In genomic region chr4:30722916-30723270, GRCh38 we compare ENCODE assay signal across 11 cellular contexts. TPM values are rescaled to one million over a fixed set of nuclear protein-coding genes. Genes with fewer than 3 reads are reported as not detected.
A peak's percentile ranks its signal among the peaks of the same experiment; 100 is the strongest.
DNase-seq lines count a peak whose midpoint lies in the region; ATAC-seq and TF ChIP-seq lines count a peak whose summit lies in the region.
"Had no signal": no experiment of that assay in that cellular context is flagged by ENCODE, and none has a peak within 500 bp of the region (broad histone marks: within the 10 kb centered on the region; RNA-seq: fewer than 3 reads in every experiment).

No MANE protein-coding gene starts in this region.

- no peak overlapping the region for H2AFZ ChIP-seq in MM.1S (ENCODE audit: low read length)

- no peak for TF ChIP-seq CTCF in brain (conservative IDR thresholded peaks at IDR 0.05)
- no peak for TF ChIP-seq CTCF in sigmoid colon (IDR thresholded peaks at IDR 0.05)
- TF ChIP-seq CTCF in MM.1S (IDR thresholded peaks at IDR 0.05; ENCODE audit: low read length), result no peak

- TF ChIP-seq EP300 in sigmoid colon (IDR thresholded peaks at IDR 0.05), result no peak

- no peaks in the 10 kb centered on the region for H3F3A ChIP-seq in MM.1S (ENCODE audit: insufficient read depth, low read length)

- H3K9ac ChIP-seq in iPS-15b (ENCODE audit: low read depth, low read length) (no peak overlapping the region), MM.1S (ENCODE audit: low read length) (no peak overlapping the region)

- H3K36me3 ChIP-seq in H7 (replicated peaks; ENCODE audit: control insufficient read depth, insufficient read depth, low read length) (no peaks in the 10 kb centered on the region), iPS-15b (ENCODE audit: control insufficient read depth, insufficient read depth, low read length) (no peaks in the 10 kb centered on the region), sigmoid colon (no peaks in the 10 kb centered on the region), MM.1S (replicated peaks; ENCODE audit: insufficient read depth, low read length) (no peaks in the 10 kb centered on the region)

- no peaks in the 10 kb centered on the region for H3K9me2 ChIP-seq in MM.1S (replicated peaks; ENCODE audit: insufficient read depth, low read length)

- H3K27me3 Mint-ChIP-seq in brain, result peaks cover 28% of the 10 kb centered on the region
- peaks cover 41% of the 10 kb centered on the region for H3K27me3 Mint-ChIP-seq in stimulated activated memory B cell treated with anti-CD40 and anti-IgM and Interleukin-4, amounts not matched to agents 10 μg/mL and 1 μg/mL and 100 μg/mL, for 72 hours

- peaks cover 0 to 3% (median 0%) of the 10 kb centered on the region in 5 experiments for H3K9me3 Mint-ChIP-seq in brain
- H3K9me3 Mint-ChIP-seq in stimulated activated memory B cell treated with anti-CD40 and anti-IgM and Interleukin-4, amounts not matched to agents 10 μg/mL and 1 μg/mL and 100 μg/mL, for 72 hours, result no peaks in the 10 kb centered on the region

- H3K4me2 ChIP-seq in MM.1S (ENCODE audit: low read depth, low read length), result no peak overlapping the region

- H3K79me2 ChIP-seq in MM.1S (ENCODE audit: low read length), result no peaks in the 10 kb centered on the region

- ATAC-seq in GM19395 (IDR thresholded peaks at IDR 0.05; ENCODE audit: unreplicated experiment), result no peak
- ATAC-seq in stimulated activated memory B cell treated with anti-CD40 and anti-IgM and Interleukin-4, amounts not matched to agents 10 μg/mL and 1 μg/mL and 100 μg/mL, for 72 hours, result no peak

- H3K27me3 ChIP-seq in H7 (ENCODE audit: control insufficient read depth, insufficient read depth, low read length), result peaks cover 57% of the 10 kb centered on the region
- H3K27me3 ChIP-seq in iPS-15b (ENCODE audit: control insufficient read depth, insufficient read depth, low read length), result peaks cover 39% of the 10 kb centered on the region
- peaks cover 0 to 5% (median 0%) of the 10 kb centered on the region in 3 donors for H3K27me3 ChIP-seq in sigmoid colon
- no peaks in the 10 kb centered on the region for H3K27me3 ChIP-seq in MM.1S (replicated peaks; ENCODE audit: insufficient read depth, low read length)

- intact Hi-C loops in sigmoid colon (cut with DNase I), result loop anchor here (5.0 to 10.0 kb wide), 3 partner anchors 144 to 372 kb away; no protein-coding TSS in a partner anchor

- TF ChIP-seq POLR2A in sigmoid colon (IDR thresholded peaks at IDR 0.05), result no peak

- H3K4me1 ChIP-seq in iPS-15b (ENCODE audit: control insufficient read depth, insufficient read depth, low read length), result peaks cover 5% of the 10 kb centered on the region
- peaks cover 0 to 16% (median 4%) of the 10 kb centered on the region in 4 donors for H3K4me1 ChIP-seq in sigmoid colon
- no peaks in the 10 kb centered on the region for H3K4me1 ChIP-seq in MM.1S (ENCODE audit: low read length)

- 15 to 16% methylated on average over 25 of the region's 25 CpGs for WGBS in sigmoid colon, 2 donors

- H3K4me3 Mint-ChIP-seq in brain, result peak overlapping the region; percentile 79 to 98 (median 86)
- H3K4me3 Mint-ChIP-seq in stimulated activated memory B cell treated with anti-CD40 and anti-IgM and Interleukin-4, amounts not matched to agents 10 μg/mL and 1 μg/mL and 100 μg/mL, for 72 hours, result no peak overlapping the region

- peak overlapping the region; percentile 80 for H3K4me3 ChIP-seq in H7 (ENCODE audit: insufficient read depth, low read depth, low read length)
- H3K4me3 ChIP-seq in iPS-15b (ENCODE audit: low read depth, low read length), result peak overlapping the region; percentile 92
- H3K4me3 ChIP-seq in sigmoid colon, result peak overlapping the region; percentile 62 to 92 (median 80)
- H3K4me3 ChIP-seq in MM.1S (ENCODE audit: low read length), result no peak overlapping the region

- H3K27ac ChIP-seq in sigmoid colon (peak overlapping the region; percentile 78 to 89 (median 84)), MM.1S (ENCODE audit: low read length) (no peak overlapping the region)

- DNase-seq in H7 (peak; percentile 38), sigmoid colon (no peak), NOMO-1 treated with dmso at 0.1 percent for 144 hours (lab: John Stamatoyannopoulos, UW; ENCODE audit: unreplicated experiment) (no peak), MM.1S (no peak)
- DNase-seq: activated CD4-positive, alpha-beta T cell treated with anti-CD3 and anti-CD28 coated beads for 1 hour; DMS53 had no signal

- H3K36me3 Mint-ChIP-seq in brain, result peaks cover 24% of the 10 kb centered on the region
- H3K36me3 Mint-ChIP-seq in stimulated activated memory B cell treated with anti-CD40 and anti-IgM and Interleukin-4, amounts not matched to agents 10 μg/mL and 1 μg/mL and 100 μg/mL, for 72 hours, result no peaks in the 10 kb centered on the region

- peak overlapping the region in 4 of 5 experiments; percentile 56 to 76 (median 68) for H3K27ac Mint-ChIP-seq in brain
- no peak overlapping the region for H3K27ac Mint-ChIP-seq in stimulated activated memory B cell treated with anti-CD40 and anti-IgM and Interleukin-4, amounts not matched to agents 10 μg/mL and 1 μg/mL and 100 μg/mL, for 72 hours

- H3K9me3 ChIP-seq in iPS-15b (ENCODE audit: control insufficient read depth, insufficient read depth, low read length) (no peaks in the 10 kb centered on the region), sigmoid colon (no peaks in the 10 kb centered on the region), MM.1S (replicated peaks; ENCODE audit: insufficient read depth, low read length) (0 out of 2 replicates have a peak, but pooled peaks cover 3% of the 10 kb centered on the region)

- no peaks in the 10 kb centered on the region for H4K20me1 ChIP-seq in MM.1S (ENCODE audit: insufficient read depth, low read length)

- peaks cover 47% of the 10 kb centered on the region for H3K4me1 Mint-ChIP-seq in brain
- H3K4me1 Mint-ChIP-seq in stimulated activated memory B cell treated with anti-CD40 and anti-IgM and Interleukin-4, amounts not matched to agents 10 μg/mL and 1 μg/mL and 100 μg/mL, for 72 hours, result no peaks in the 10 kb centered on the region

RNA-seq across cellular contexts. Expression of gene PCDH7, which starts 2.7 kb away (rescaled TPM):
- 3.7 and 8.2 TPM in 2 replicates for total RNA-seq in H7 (2014; rRNA removed; shearing (Covaris generic))
- polyA plus RNA-seq in brain (ENCODE audit: insufficient read depth, low read depth, low replicate concordance), result 1.7 TPM
- 100 to 1,000 TPM; 156 to 221 (median 196) TPM for total RNA-seq in sigmoid colon
- 1 to 10 TPM in 1 of 3 donors, under 1 TPM in 2; 0.60 to 4.6 (median 0.92) TPM for polyA plus RNA-seq in sigmoid colon
- total RNA-seq: mononuclear cell had no signal

Comparison
In these comparisons a context has a peak if more than half of its experiments do, and no peak if none do; other contexts are left out.
1. RNA of gene PCDH7, which starts 2.7 kb away (total RNA-seq): 156 to 221 TPM in sigmoid colon; 3.7 to 8.2 TPM in H7; every median in the first group is over 10 times any median in the second.